Comparison of ENCODE assay signal across 18 cellular contexts in the genomic region with DNA sequence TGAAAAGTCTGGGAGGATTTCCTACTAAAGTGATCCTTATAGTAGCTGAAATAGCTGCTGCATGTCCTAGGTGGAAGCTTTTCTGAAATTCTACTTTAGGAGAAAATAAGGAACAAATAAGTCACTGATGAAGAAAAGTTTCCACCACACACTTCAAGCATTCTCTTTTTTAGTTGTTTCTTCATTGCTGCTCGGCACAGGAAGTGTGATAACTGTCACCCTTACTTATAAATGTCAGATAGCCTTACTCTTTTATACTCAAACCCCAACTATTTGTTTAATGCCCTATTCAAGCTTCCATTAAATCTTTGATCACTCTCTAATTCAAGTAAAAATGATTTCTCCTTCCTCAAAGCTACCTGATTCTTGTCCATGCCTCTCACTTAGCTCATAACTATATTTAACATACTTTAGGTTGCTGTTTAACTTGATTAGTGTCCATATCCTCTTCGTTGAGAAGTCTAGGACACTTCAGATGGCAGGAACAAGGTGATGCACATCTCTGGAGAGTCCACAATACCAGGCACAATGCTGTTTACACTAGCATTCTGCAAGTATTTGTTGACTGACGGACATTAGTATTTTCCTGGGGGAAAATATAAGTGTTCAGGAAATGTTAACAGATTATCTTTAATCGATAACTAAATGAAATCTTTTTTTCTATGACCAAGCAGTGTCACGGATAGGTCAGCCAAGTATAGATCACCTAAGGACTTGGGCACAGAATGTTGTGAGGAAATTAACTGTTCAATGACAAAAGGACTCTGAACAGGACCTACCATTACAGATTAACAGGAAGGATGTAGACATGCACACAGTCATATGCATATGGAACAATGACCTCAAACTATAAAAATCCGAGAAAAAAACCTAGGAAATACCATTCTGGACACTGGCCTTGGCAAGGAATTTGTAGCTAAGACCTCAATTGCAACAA.
DNase-seq lines count a peak whose midpoint lies in the region; ATAC-seq and TF ChIP-seq lines count a peak whose summit lies in the region.
"Had no signal": no experiment of that assay in that cellular context is flagged by ENCODE, and none has a peak within 500 bp of the region (broad histone marks: within the 10 kb centered on the region; RNA-seq: fewer than 3 reads in every experiment).

No MANE protein-coding gene starts in this region.

- H3K4me3 ChIP-seq in psoas muscle: no peak overlapping the region
- H3K4me3 ChIP-seq: esophagus muscularis mucosa, hepatocyte, SK-N-MC had no signal

- H3K27ac ChIP-seq in KOPT-K1 (ENCODE audit: low read depth, low read length, poor library complexity, severe bottlenecking) (peak overlapping the region; percentile 66), psoas muscle (peak overlapping the region; percentile 14)
- H3K27ac ChIP-seq: esophagus muscularis mucosa, hepatocyte, SK-N-MC, WERI-Rb-1 had no signal

- no peaks in the 10 kb centered on the region for H3K36me3 ChIP-seq in KOPT-K1 (ENCODE audit: insufficient read depth, low read length)
- no peaks in the 10 kb centered on the region for H3K36me3 ChIP-seq in psoas muscle (ENCODE audit: insufficient read depth in 1 of 2, low read depth in 1 of 2)
- H3K36me3 ChIP-seq: esophagus muscularis mucosa, WERI-Rb-1 had no signal

- peak in 1 of 4 donors; percentile 30 for ATAC-seq in psoas muscle
- ATAC-seq in HG03439 (IDR thresholded peaks at IDR 0.05; ENCODE audit: unreplicated experiment): no peak

- peaks cover 8% of the 10 kb centered on the region for H3K36me3 Mint-ChIP-seq in activated CD4-positive, alpha-beta T cell treated with anti-CD3 and anti-CD28 coated beads, Interleukin-2, amount 10 ng/mL, durations not matched to agents 24 days and 14 days (ENCODE audit: low read depth)
- H3K36me3 Mint-ChIP-seq in activated CD4-positive, alpha-beta T cell treated with anti-CD3 and anti-CD28 coated beads, Interleukin-2, amount 10 ng/mL, durations not matched to agents 7 days and 5 days (ENCODE audit: low read depth): peaks cover 2% of the 10 kb centered on the region
- peaks cover 6% of the 10 kb centered on the region for H3K36me3 Mint-ChIP-seq in activated naive CD8-positive, alpha-beta T cell treated with anti-CD3 and anti-CD28 coated beads for 36 hours

- no peaks in the 10 kb centered on the region for H3K27me3 Mint-ChIP-seq in activated CD4-positive, alpha-beta T cell treated with anti-CD3 and anti-CD28 coated beads, Interleukin-2, amount 10 ng/mL, durations not matched to agents 24 days and 14 days
- no peaks in the 10 kb centered on the region for H3K27me3 Mint-ChIP-seq in activated CD4-positive, alpha-beta T cell treated with anti-CD3 and anti-CD28 coated beads, Interleukin-2, amount 10 ng/mL, durations not matched to agents 7 days and 5 days
- H3K27me3 Mint-ChIP-seq in activated naive CD8-positive, alpha-beta T cell treated with anti-CD3 and anti-CD28 coated beads for 36 hours: no peaks in the 10 kb centered on the region

- TF ChIP-seq CTCF in psoas muscle (IDR thresholded peaks at IDR 0.05): no peak

- intact Hi-C loops in activated CD4-positive, alpha-beta T cell treated with anti-CD3 and anti-CD28 coated beads, Interleukin-2, amount 10 ng/mL, durations not matched to agents 24 days and 14 days (cut with micrococcal nuclease): loop anchor here (1.0 kb wide), 1 partner anchor 22 kb away; no protein-coding TSS in a partner anchor
- intact Hi-C loops in psoas muscle (cut with DNase I): no loop called here

- peak overlapping the region; percentile 6 for H3K4me3 Mint-ChIP-seq in activated CD4-positive, alpha-beta T cell treated with anti-CD3 and anti-CD28 coated beads, Interleukin-2, amount 10 ng/mL, durations not matched to agents 24 days and 14 days
- H3K4me3 Mint-ChIP-seq in activated CD4-positive, alpha-beta T cell treated with anti-CD3 and anti-CD28 coated beads, Interleukin-2, amount 10 ng/mL, durations not matched to agents 7 days and 5 days: no peak overlapping the region
- H3K4me3 Mint-ChIP-seq in activated naive CD8-positive, alpha-beta T cell treated with anti-CD3 and anti-CD28 coated beads for 36 hours: peak overlapping the region; percentile 1
- H3K4me3 Mint-ChIP-seq: nephron progenitor cell had no signal

- POLR2A ChIA-PET in activated CD4-positive, alpha-beta T cell treated with anti-CD3 and anti-CD28 coated beads, Interleukin-2, amount 10 ng/mL, durations not matched to agents 7 days and 5 days (lab: Charles Lee): interaction anchor here (0.6 kb wide), 1 partner anchor 230 kb away, joined by 8 read pairs; no protein-coding TSS in a partner anchor

- H3K27me3 ChIP-seq in psoas muscle (ENCODE audit: insufficient read depth in 3 of 3, low read length in 2 of 3): no peaks in the 10 kb centered on the region
- H3K27me3 ChIP-seq: esophagus muscularis mucosa, hepatocyte had no signal

- peaks cover 17% of the 10 kb centered on the region for H3K4me1 Mint-ChIP-seq in activated CD4-positive, alpha-beta T cell treated with anti-CD3 and anti-CD28 coated beads, Interleukin-2, amount 10 ng/mL, durations not matched to agents 24 days and 14 days
- peaks cover 5% of the 10 kb centered on the region for H3K4me1 Mint-ChIP-seq in activated CD4-positive, alpha-beta T cell treated with anti-CD3 and anti-CD28 coated beads, Interleukin-2, amount 10 ng/mL, durations not matched to agents 7 days and 5 days
- peaks cover 16% of the 10 kb centered on the region for H3K4me1 Mint-ChIP-seq in activated naive CD8-positive, alpha-beta T cell treated with anti-CD3 and anti-CD28 coated beads for 36 hours

- peak overlapping the region; percentile 78 for H3K27ac Mint-ChIP-seq in activated CD4-positive, alpha-beta T cell treated with anti-CD3 and anti-CD28 coated beads, Interleukin-2, amount 10 ng/mL, durations not matched to agents 24 days and 14 days
- no peak overlapping the region for H3K27ac Mint-ChIP-seq in activated CD4-positive, alpha-beta T cell treated with anti-CD3 and anti-CD28 coated beads, Interleukin-2, amount 10 ng/mL, durations not matched to agents 7 days and 5 days
- peak overlapping the region; percentile 82 for H3K27ac Mint-ChIP-seq in activated naive CD8-positive, alpha-beta T cell treated with anti-CD3 and anti-CD28 coated beads for 36 hours
- H3K27ac Mint-ChIP-seq: nephron progenitor cell had no signal

- H3K9me3 ChIP-seq in KOPT-K1 (ENCODE audit: insufficient read depth, low read length, poor library complexity, severe bottlenecking) (no peaks in the 10 kb centered on the region), psoas muscle (no peaks in the 10 kb centered on the region)
- H3K9me3 ChIP-seq: esophagus muscularis mucosa had no signal

- H3K9me3 Mint-ChIP-seq in activated CD4-positive, alpha-beta T cell treated with anti-CD3 and anti-CD28 coated beads, Interleukin-2, amount 10 ng/mL, durations not matched to agents 24 days and 14 days: peaks cover 12% of the 10 kb centered on the region
- H3K9me3 Mint-ChIP-seq in activated CD4-positive, alpha-beta T cell treated with anti-CD3 and anti-CD28 coated beads, Interleukin-2, amount 10 ng/mL, durations not matched to agents 7 days and 5 days: peaks cover 2% of the 10 kb centered on the region
- H3K9me3 Mint-ChIP-seq in activated naive CD8-positive, alpha-beta T cell treated with anti-CD3 and anti-CD28 coated beads for 36 hours: no peaks in the 10 kb centered on the region

- DNase-seq in activated CD4-positive, alpha-beta T cell treated with anti-CD3 and anti-CD28 coated beads, Interleukin-2, amount 10 ng/mL, durations not matched to agents 24 days and 14 days: no peak
- DNase-seq in activated CD4-positive, alpha-beta T cell treated with anti-CD3 and anti-CD28 coated beads, Interleukin-2, amount 10 ng/mL, durations not matched to agents 7 days and 5 days: no peak
- no peak for DNase-seq in activated naive CD8-positive, alpha-beta T cell treated with anti-CD3 and anti-CD28 coated beads for 36 hours
- DNase-seq in psoas muscle: no peak
- no peak for DNase-seq in HUDEP-2 (lab: John Stamatoyannopoulos, UW; ENCODE audit: unreplicated experiment in 76 of 76)
- no peak for DNase-seq in SK-N-DZ (ENCODE audit: low spot score)
- DNase-seq: anterior cingulate cortex; left cardiac atrium; NCI-H1417; NCI-H2227 treated with DMSO at 0.1 percent for 48 hours; nephron progenitor cell; stimulated activated CD4-positive, alpha-beta T cell treated with anti-CD3 and anti-CD28 coated beads, Interleukin-2, amount 100 ng/mL, for 48 hours; WERI-Rb-1 had no signal

- peaks cover 24% of the 10 kb centered on the region for H3K4me1 ChIP-seq in psoas muscle

- CTCF ChIA-PET in activated CD4-positive, alpha-beta T cell treated with anti-CD3 and anti-CD28 coated beads, Interleukin-2, amount 10 ng/mL, durations not matched to agents 7 days and 5 days (lab: Charles Lee): interaction anchor here (0.6 to 0.8 kb wide), 2 partner anchors 11 to 45 kb away, joined by 3 read pairs; no protein-coding TSS in a partner anchor

- 58 to 65% (median 58%) methylated on average over 6 of the region's 6 CpGs for WGBS in psoas muscle, 3 donors
